In the genomic region with DNA sequence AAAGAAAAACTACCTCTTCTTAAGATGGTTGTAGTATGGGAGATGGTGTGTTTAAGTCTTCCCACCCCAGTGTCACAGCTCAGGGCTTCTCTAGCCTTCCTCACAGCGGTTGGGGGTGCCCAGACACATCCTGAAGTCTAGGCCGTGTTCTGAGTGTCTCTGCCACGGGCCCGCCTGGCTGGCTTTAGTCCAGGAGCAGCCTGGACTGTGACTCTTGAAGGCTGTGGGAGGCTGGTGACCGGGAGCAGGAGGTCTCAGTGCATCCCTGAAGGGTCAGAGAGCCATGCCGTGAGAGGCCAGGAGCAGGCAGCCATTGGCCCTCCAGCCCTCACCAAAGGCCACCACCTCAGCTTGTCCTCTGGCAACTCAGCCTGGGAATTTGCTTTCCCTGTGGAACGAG, we compare ENCODE assay signal across 16 cellular contexts. TPM values are rescaled to one million over a fixed set of nuclear protein-coding genes. Genes with fewer than 3 reads are reported as not detected.
A peak's percentile ranks its signal among the peaks of the same experiment; 100 is the strongest.
DNase-seq lines count a peak whose midpoint lies in the region; ATAC-seq and TF ChIP-seq lines count a peak whose summit lies in the region.
"Had no signal": no experiment of that assay in that cellular context is flagged by ENCODE, and none has a peak within 500 bp of the region (broad histone marks: within the 10 kb centered on the region; RNA-seq: fewer than 3 reads in every experiment).

No MANE protein-coding gene starts in this region.

- no peaks in the 10 kb centered on the region for H3K9me2 ChIP-seq in GM23248 (ENCODE audit: insufficient read depth)

- WGBS in GM23248 (ENCODE audit: low coverage in 1 of 2, low lambda C conversion rate in 2 of 2, missing lambda C conversion rate in 2 of 2), 2 experiments: 66 to 70% methylated on average over 7 of the region's 7 CpGs
- 54 to 67% methylated on average over 3 to 5 of the region's 7 CpGs for WGBS in esophagus squamous epithelium, 2 donors

- no peak overlapping the region for H3K4me2 ChIP-seq in GM23248 (ENCODE audit: unreplicated experiment)

- H4K20me1 ChIP-seq in GM23248 (ENCODE audit: insufficient read depth): no peaks in the 10 kb centered on the region

- H3F3A ChIP-seq in GM23248 (ENCODE audit: insufficient read depth): peaks cover 35% of the 10 kb centered on the region

- no peak for ATAC-seq in HG03442 (IDR thresholded peaks at IDR 0.05; ENCODE audit: unreplicated experiment)
- ATAC-seq in HG03025 (IDR thresholded peaks at IDR 0.05; ENCODE audit: low FRiP score, unreplicated experiment): no peak
- ATAC-seq: activated naive CD4-positive, alpha-beta T cell treated with anti-CD3 and anti-CD28 coated beads, Interleukin-2, amount 50 U/mL, for 72 hours had no signal

- no peak overlapping the region for H2AFZ ChIP-seq in GM23248

- TF ChIP-seq CTCF in esophagus squamous epithelium (IDR thresholded peaks at IDR 0.05): no peak

- H3K36me3 ChIP-seq in GM23248 (ENCODE audit: low read depth) (no peaks in the 10 kb centered on the region), esophagus squamous epithelium (peaks cover 0 to 4% (median 0%) of the 10 kb centered on the region in 3 donors), mucosa of rectum (ENCODE audit: control insufficient read depth in 2 of 2, insufficient read depth in 2 of 2, low read length in 2 of 2) (no peaks in the 10 kb centered on the region), stomach smooth muscle (ENCODE audit: control insufficient read depth in 2 of 2, insufficient read depth in 2 of 2, low read length in 2 of 2) (no peaks in the 10 kb centered on the region)
- H3K36me3 ChIP-seq in effector memory CD4-positive, alpha-beta T cell (ENCODE audit: control insufficient read depth, insufficient read depth, low read length): no peaks in the 10 kb centered on the region

- H3K4me1 ChIP-seq in GM23248 (ENCODE audit: insufficient read depth): peaks cover 54% of the 10 kb centered on the region
- H3K4me1 ChIP-seq in esophagus squamous epithelium: peaks cover 71 to 94% (median 78%) of the 10 kb centered on the region in 3 donors
- H3K4me1 ChIP-seq in mucosa of rectum (ENCODE audit: control insufficient read depth in 2 of 2, insufficient read depth in 2 of 2, low read length in 2 of 2): peaks cover 55 to 56% of the 10 kb centered on the region in 2 donors
- H3K4me1 ChIP-seq in stomach smooth muscle (ENCODE audit: control insufficient read depth, insufficient read depth, low read length): peaks cover 79% of the 10 kb centered on the region
- peaks cover 5% of the 10 kb centered on the region for H3K4me1 ChIP-seq in effector memory CD4-positive, alpha-beta T cell (ENCODE audit: control insufficient read depth, insufficient read depth, low read length, poor library complexity, severe bottlenecking)

- H3K4me3 ChIP-seq in GM23248: no peak overlapping the region
- H3K4me3 ChIP-seq in esophagus squamous epithelium: no peak overlapping the region
- H3K4me3 ChIP-seq in mucosa of rectum (ENCODE audit: low read length in 2 of 2): no peak overlapping the region
- H3K4me3 ChIP-seq in stomach smooth muscle (ENCODE audit: low read length in 2 of 2): peak overlapping the region in 1 of 2 donors; percentile 40
- no peak overlapping the region for H3K4me3 ChIP-seq in effector memory CD4-positive, alpha-beta T cell (ENCODE audit: insufficient read depth, low read depth, low read length, poor library complexity, severe bottlenecking)

- no peak for DNase-seq in GM23248
- no peak for DNase-seq in esophagus squamous epithelium (lab: John Stamatoyannopoulos, UW)
- no peak for DNase-seq in effector memory CD4-positive, alpha-beta T cell
- DNase-seq in NCI-H345 (lab: John Stamatoyannopoulos, UW): no peak
- DNase-seq: activated CD4-positive, CD25-positive, alpha-beta regulatory T cell treated with anti-CD3 and anti-CD28 coated beads, Interleukin-2, amount 50 U/mL, for 72 hours; Calu3; central memory CD4-positive, alpha-beta T cell; MM.1S; NCI-H774; occipital lobe; T-helper 2 cell had no signal

- in situ Hi-C loops in GM23248 (cut with MboI): no loop called here

- H3K79me2 ChIP-seq in GM23248 (ENCODE audit: insufficient read depth): no peaks in the 10 kb centered on the region

- H3K9ac ChIP-seq in GM23248 (0 out of 2 replicates have a peak overlapping the region, but pooled peaks have one; percentile 52), mucosa of rectum (ENCODE audit: low read depth in 1 of 2, low read length in 2 of 2) (peak overlapping the region in 1 of 2 donors; percentile 45), stomach smooth muscle (ENCODE audit: low read length in 2 of 2) (peak overlapping the region in 1 of 2 donors; percentile 14)

- H3K27ac ChIP-seq in GM23248: peak overlapping the region; percentile 63
- peak overlapping the region; percentile 86 to 96 (median 96) for H3K27ac ChIP-seq in esophagus squamous epithelium
- peak overlapping the region; percentile 86 to 88 for H3K27ac ChIP-seq in mucosa of rectum (ENCODE audit: low read depth in 2 of 2, low read length in 2 of 2)
- peak overlapping the region; percentile 74 for H3K27ac ChIP-seq in stomach smooth muscle (ENCODE audit: low read length)
- H3K27ac ChIP-seq in effector memory CD4-positive, alpha-beta T cell (ENCODE audit: insufficient read depth, low read length, poor library complexity, severe bottlenecking): no peak overlapping the region

- no peaks in the 10 kb centered on the region for H3K27me3 ChIP-seq in GM23248 (replicated peaks; ENCODE audit: insufficient read depth)
- H3K27me3 ChIP-seq in esophagus squamous epithelium: no peaks in the 10 kb centered on the region
- no peaks in the 10 kb centered on the region for H3K27me3 ChIP-seq in mucosa of rectum (ENCODE audit: control insufficient read depth in 2 of 2, insufficient read depth in 2 of 2, low read length in 2 of 2)
- no peaks in the 10 kb centered on the region for H3K27me3 ChIP-seq in stomach smooth muscle (ENCODE audit: control insufficient read depth in 1 of 2, insufficient read depth in 2 of 2, low read length in 2 of 2)
- no peaks in the 10 kb centered on the region for H3K27me3 ChIP-seq in effector memory CD4-positive, alpha-beta T cell (replicated peaks; ENCODE audit: control insufficient read depth, insufficient read depth, low read length, poor library complexity, severe bottlenecking)

- no peak for TF ChIP-seq POLR2A in esophagus squamous epithelium (IDR thresholded peaks at IDR 0.05)

- H3K9me3 ChIP-seq in GM23248 (ENCODE audit: low read depth): no peaks in the 10 kb centered on the region
- no peaks in the 10 kb centered on the region for H3K9me3 ChIP-seq in esophagus squamous epithelium
- no peaks in the 10 kb centered on the region for H3K9me3 ChIP-seq in mucosa of rectum (ENCODE audit: control insufficient read depth in 2 of 2, low read length in 2 of 2)
- no peaks in the 10 kb centered on the region for H3K9me3 ChIP-seq in stomach smooth muscle (ENCODE audit: control insufficient read depth in 2 of 2, low read length in 2 of 2)
- H3K9me3 ChIP-seq in effector memory CD4-positive, alpha-beta T cell (ENCODE audit: control insufficient read depth, low read length): no peaks in the 10 kb centered on the region

- intact Hi-C loops in esophagus squamous epithelium (cut with DNase I): no loop called here

RNA-seq across cellular contexts. Expression of gene EPHX1, which starts 4.5 kb away (rescaled TPM):
- total RNA-seq in GM23248 (2014; rRNA removed; shearing (Covaris generic)): 18.2 and 21.9 TPM in 2 replicates
- polyA plus RNA-seq in GM23248 (2016; fragmentation: Nextera tagmentation; extraction: Ambion mirVana): 16.6 and 17.0 TPM in 2 replicates
- 100 to 1,000 TPM in 3 of 4 donors, 10 to 100 TPM in 1; 78.7 to 237 (median 151) TPM for total RNA-seq in esophagus squamous epithelium

RNA-seq across cellular contexts. Expression of gene SRP9, which starts 36.8 kb away (rescaled TPM):
- 321 and 446 TPM in 2 replicates for total RNA-seq in GM23248 (2014; rRNA removed; shearing (Covaris generic))
- 415 and 419 TPM in 2 replicates for polyA plus RNA-seq in GM23248 (2016; fragmentation: Nextera tagmentation; extraction: Ambion mirVana)
- total RNA-seq in esophagus squamous epithelium: 100 to 1,000 TPM; 115 to 229 (median 175) TPM
